26 cellular contexts compared by ENCODE assay signal in the genomic region with DNA sequence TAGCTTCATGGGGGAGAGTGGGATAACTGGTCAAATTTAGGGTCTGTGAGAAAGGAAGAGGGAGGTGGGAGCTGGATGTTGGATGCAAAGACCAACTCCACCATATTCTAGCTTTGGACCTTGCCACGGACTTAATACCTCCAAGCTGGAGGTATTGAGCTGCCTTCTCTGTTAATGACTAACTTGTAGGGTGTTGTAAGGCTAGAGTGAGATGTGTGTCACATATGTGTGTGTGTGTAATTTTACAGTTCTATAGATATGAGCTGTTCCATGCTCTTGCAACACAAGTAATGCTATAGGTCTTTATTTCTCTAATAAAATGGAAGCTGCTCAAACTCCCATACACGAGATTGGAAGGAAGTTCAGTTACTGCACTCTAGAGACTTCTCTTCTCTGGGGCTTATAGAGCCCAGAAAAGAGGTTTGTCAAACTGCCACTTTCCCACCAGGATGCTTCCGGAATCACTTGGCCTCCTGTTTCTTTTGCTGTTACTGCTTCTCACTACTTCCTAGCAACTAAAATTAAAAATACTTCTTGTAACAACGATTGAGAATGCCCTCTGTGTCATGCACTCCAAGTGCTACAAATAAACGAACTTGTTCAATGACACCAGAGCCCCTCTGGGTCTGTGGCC. TPM values are rescaled to one million over a fixed set of nuclear protein-coding genes. Genes with fewer than 3 reads are reported as not detected.
"Had no signal": no experiment of that assay in that cellular context is flagged by ENCODE, and none has a peak within 500 bp of the region (broad histone marks: within the 10 kb centered on the region; RNA-seq: fewer than 3 reads in every experiment).

No MANE protein-coding gene starts in this region.

- H3K27ac ChIP-seq: ascending aorta, brain microvascular endothelial cell, cardiac muscle cell, Peyer's patch, RWPE1, SJCRH30 had no signal

- H3K4me1 ChIP-seq: ascending aorta, Peyer's patch, SJCRH30 had no signal

- H3K4me1 Mint-ChIP-seq: WTC11 had no signal

- H3K9me3 Mint-ChIP-seq: activated naive CD4-positive, alpha-beta T cell treated with anti-CD3 and anti-CD28 coated beads, Interleukin-2, amount 50 U/mL, for 72 hours; activated naive CD8-positive, alpha-beta T cell treated with anti-CD3 and anti-CD28 coated beads, Interleukin-2, amount 50 U/mL, for 24 hours; activated T-cell treated with anti-CD3 and anti-CD28 coated beads, Interleukin-2, amount 50 U/mL, for 24 hours; activated T-helper 1 cell treated with anti-CD3 and anti-CD28 coated beads, Interleukin-12 subunit alpha, Interleukin-12 subunit beta, Interleukin-2, Interleukin-4 antibody, amounts not matched to agents 30 ng/mL and 10 ng/mL and 1 ng/mL, durations not matched to agents 14 hours and 24 hours and 36 hours; T-helper 1 cell treated with Interleukin-12 subunit alpha and Interleukin-12 subunit beta and Interleukin-4 antibody, amounts not matched to agents 30 μg/mL and 1 μg/mL, for 36 hours; WTC11 had no signal

- H3K36me3 ChIP-seq: ascending aorta, brain microvascular endothelial cell, cardiac muscle cell, MG63, Peyer's patch, SJCRH30 had no signal

- DNase-seq: activated CD4-positive, alpha-beta T cell treated with anti-CD3 and anti-CD28 coated beads for 48 hours; activated CD4-positive, alpha-beta T cell treated with anti-CD3 and anti-CD28 coated beads, Interleukin-2, amount 50 U/mL, for 4 hours; activated CD4-positive, CD25-positive, alpha-beta regulatory T cell treated with anti-CD3 and anti-CD28 coated beads, Interleukin-2, amount 50 U/mL, for 72 hours; activated CD8-positive, alpha-beta T cell treated with anti-CD3 and anti-CD28 coated beads, Interleukin-2, amount 10 ng/mL, durations not matched to agents 7 days and 5 days; activated effector memory CD4-positive, alpha-beta T cell treated with Interleukin-2 at 50 U/mL for 16 hours; activated naive CD4-positive, alpha-beta T cell treated with Interleukin-2 at 50 U/mL for 16 hours; activated naive CD8-positive, alpha-beta T cell treated with anti-CD3 and anti-CD28 coated beads, Interleukin-2, amount 50 U/mL, for 24 hours; activated T-cell treated with anti-CD3 and anti-CD28 coated beads, Interleukin-2, amount 50 U/mL, for 24 hours; amniotic stem cell; brain microvascular endothelial cell; MG63; NCI-H1105 treated with DMSO at 0.1 percent for 48 hours; NCI-H1436 treated with DMSO at 0.1 percent for 48 hours; NCI-H187; NCI-H2081; NCI-H510A treated with DMSO at 0.1 percent for 48 hours; Peyer's patch; Right ventricle myocardium superior; SJCRH30 had no signal

- H3K27me3 ChIP-seq: ascending aorta, brain microvascular endothelial cell, MG63, Peyer's patch, SJCRH30 had no signal

- H3K36me3 Mint-ChIP-seq: activated naive CD4-positive, alpha-beta T cell treated with anti-CD3 and anti-CD28 coated beads, Interleukin-2, amount 50 U/mL, for 72 hours; WTC11 had no signal

- H3K27ac Mint-ChIP-seq: activated CD8-positive, alpha-beta T cell treated with anti-CD3 and anti-CD28 coated beads, Interleukin-2, amount 10 ng/mL, durations not matched to agents 7 days and 5 days; activated naive CD4-positive, alpha-beta T cell treated with anti-CD3 and anti-CD28 coated beads, Interleukin-2, amount 50 U/mL, for 72 hours; activated naive CD8-positive, alpha-beta T cell treated with anti-CD3 and anti-CD28 coated beads, Interleukin-2, amount 50 U/mL, for 24 hours; activated T-cell treated with anti-CD3 and anti-CD28 coated beads, Interleukin-2, amount 50 U/mL, for 24 hours; activated T-helper 1 cell treated with anti-CD3 and anti-CD28 coated beads, Interleukin-12 subunit alpha, Interleukin-12 subunit beta, Interleukin-2, Interleukin-4 antibody, amounts not matched to agents 30 ng/mL and 10 ng/mL and 1 ng/mL, durations not matched to agents 14 hours and 24 hours and 36 hours; T-helper 1 cell treated with Interleukin-12 subunit alpha and Interleukin-12 subunit beta and Interleukin-4 antibody, amounts not matched to agents 30 μg/mL and 1 μg/mL, for 36 hours; WTC11 had no signal

- H3K4me3 ChIP-seq: ascending aorta, cardiac muscle cell, MG63, Peyer's patch, SJCRH30 had no signal

- H3K9me3 ChIP-seq: ascending aorta, MG63, Peyer's patch, SJCRH30 had no signal

- H3K4me3 Mint-ChIP-seq: activated CD8-positive, alpha-beta T cell treated with anti-CD3 and anti-CD28 coated beads, Interleukin-2, amount 10 ng/mL, durations not matched to agents 7 days and 5 days; activated naive CD8-positive, alpha-beta T cell treated with anti-CD3 and anti-CD28 coated beads, Interleukin-2, amount 50 U/mL, for 24 hours; activated T-cell treated with anti-CD3 and anti-CD28 coated beads, Interleukin-2, amount 50 U/mL, for 24 hours; activated T-helper 1 cell treated with anti-CD3 and anti-CD28 coated beads, Interleukin-12 subunit alpha, Interleukin-12 subunit beta, Interleukin-2, Interleukin-4 antibody, amounts not matched to agents 30 ng/mL and 10 ng/mL and 1 ng/mL, durations not matched to agents 14 hours and 24 hours and 36 hours; T-helper 1 cell treated with Interleukin-12 subunit alpha and Interleukin-12 subunit beta and Interleukin-4 antibody, amounts not matched to agents 30 μg/mL and 1 μg/mL, for 36 hours; WTC11 had no signal

RNA-seq across cellular contexts. Expression of gene FJX1, which starts 16.0 kb away (rescaled TPM):
- total RNA-seq: Peyer's patch had no signal
